Comparison of ENCODE assay signal across 8 cellular contexts in the genomic region with DNA sequence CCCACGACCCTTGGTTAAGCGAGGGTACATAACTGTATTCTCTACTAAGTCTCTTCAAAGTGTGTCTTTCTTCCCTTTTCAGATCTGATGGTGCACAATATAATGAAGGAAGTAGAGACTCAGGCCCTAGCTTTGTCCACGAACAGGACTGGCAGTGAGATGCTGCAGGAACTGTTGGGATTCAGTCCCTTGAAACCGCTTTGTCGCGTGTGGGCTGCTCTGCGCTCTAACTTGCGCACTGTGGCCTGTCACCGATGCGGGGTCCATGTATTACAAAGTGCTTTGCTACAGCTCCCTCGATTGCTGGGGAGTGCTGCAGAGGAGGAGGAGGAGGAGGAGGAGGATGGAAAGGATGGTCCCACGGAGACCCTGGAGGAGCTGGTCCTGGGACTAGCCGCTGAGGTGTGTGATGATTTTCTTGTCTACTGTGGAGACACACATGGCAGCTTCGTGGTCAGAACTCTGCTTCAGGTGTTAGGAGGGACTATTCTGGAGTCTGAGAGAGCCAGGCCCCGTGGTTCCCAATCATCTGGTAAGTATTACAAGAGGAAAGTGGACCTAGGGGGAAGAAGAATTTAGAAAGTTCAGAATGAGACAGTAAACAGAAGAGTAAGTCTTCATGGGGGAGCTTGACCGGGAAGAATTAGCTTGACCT. TPM values are rescaled to one million over a fixed set of nuclear protein-coding genes. Genes with fewer than 3 reads are reported as not detected.
A peak's percentile ranks its signal among the peaks of the same experiment; 100 is the strongest.
DNase-seq lines count a peak whose midpoint lies in the region; ATAC-seq and TF ChIP-seq lines count a peak whose summit lies in the region.

No MANE protein-coding gene starts in this region.

- TF ChIP-seq CTCF in body of pancreas (IDR thresholded peaks at IDR 0.05) (no peak), lung (IDR thresholded peaks at IDR 0.05; ENCODE audit: control extremely low read depth, extremely low read depth) (no peak), type B pancreatic cell (conservative IDR thresholded peaks at IDR 0.05) (no peak)

- intact Hi-C loops in body of pancreas (cut with DNase I) = no loop called here

- H3K36me3 ChIP-seq in body of pancreas (replicated peaks in 1 of 2; ENCODE audit: insufficient read depth in 1 of 2, low read depth in 2 of 2) (peaks cover 6 to 31% of the 10 kb centered on the region in 2 donors), lung (ENCODE audit: control insufficient read depth in 2 of 2, insufficient read depth in 2 of 2, low read length in 2 of 2) (peaks cover 8 to 36% of the 10 kb centered on the region in 2 donors)

- no peak for TF ChIP-seq POLR2A in body of pancreas (IDR thresholded peaks at IDR 0.05)

- H3K4me1 Mint-ChIP-seq in activated naive CD4-positive, alpha-beta T cell treated with anti-CD3 and anti-CD28 coated beads, Interleukin-2, amount 50 U/mL, for 24 hours = peaks cover 46% of the 10 kb centered on the region
- peaks cover 33% of the 10 kb centered on the region for H3K4me1 Mint-ChIP-seq in type B pancreatic cell (ENCODE audit: unreplicated experiment)

- peaks cover 23% of the 10 kb centered on the region for H3K36me3 Mint-ChIP-seq in activated naive CD4-positive, alpha-beta T cell treated with anti-CD3 and anti-CD28 coated beads, Interleukin-2, amount 50 U/mL, for 24 hours
- peaks cover 14% of the 10 kb centered on the region for H3K36me3 Mint-ChIP-seq in type B pancreatic cell

- no peaks in the 10 kb centered on the region for H3K9me3 Mint-ChIP-seq in activated naive CD4-positive, alpha-beta T cell treated with anti-CD3 and anti-CD28 coated beads, Interleukin-2, amount 50 U/mL, for 24 hours
- H3K9me3 Mint-ChIP-seq in type B pancreatic cell = no peaks in the 10 kb centered on the region

- H3K4me1 ChIP-seq in body of pancreas (peaks cover 45% of the 10 kb centered on the region), lung (ENCODE audit: control insufficient read depth in 2 of 2, insufficient read depth in 2 of 2, low read length in 2 of 2) (peaks cover 4 to 13% of the 10 kb centered on the region in 2 donors)

- peak overlapping the region; percentile 89 to 95 for H3K4me3 ChIP-seq in body of pancreas
- peak overlapping the region; percentile 80 for H3K4me3 ChIP-seq in lung

- peak overlapping the region; percentile 62 for H3K27ac Mint-ChIP-seq in activated naive CD4-positive, alpha-beta T cell treated with anti-CD3 and anti-CD28 coated beads, Interleukin-2, amount 50 U/mL, for 24 hours
- H3K27ac Mint-ChIP-seq in type B pancreatic cell = peak overlapping the region; percentile 98

- H3K27ac ChIP-seq in body of pancreas = peak overlapping the region; percentile 61 to 91 (median 85)
- H3K27ac ChIP-seq in lung (ENCODE audit: low read depth in 1 of 2, low read length in 1 of 2) = peak overlapping the region; percentile 76 to 88

- no peaks in the 10 kb centered on the region for H3K27me3 Mint-ChIP-seq in activated naive CD4-positive, alpha-beta T cell treated with anti-CD3 and anti-CD28 coated beads, Interleukin-2, amount 50 U/mL, for 24 hours
- H3K27me3 Mint-ChIP-seq in type B pancreatic cell = no peaks in the 10 kb centered on the region

- no peak for ATAC-seq in body of pancreas
- ATAC-seq in lung (ENCODE audit: insufficient read depth, low FRiP score) = no peak

- peak overlapping the region; percentile 97 for H3K4me3 Mint-ChIP-seq in activated naive CD4-positive, alpha-beta T cell treated with anti-CD3 and anti-CD28 coated beads, Interleukin-2, amount 50 U/mL, for 24 hours
- peak overlapping the region; percentile 95 for H3K4me3 Mint-ChIP-seq in type B pancreatic cell

- H3K27me3 ChIP-seq in body of pancreas (no peaks in the 10 kb centered on the region), lung (ENCODE audit: control insufficient read depth, insufficient read depth) (no peaks in the 10 kb centered on the region)

- WGBS in body of pancreas, 2 donors = 19 to 20% methylated on average over 12 to 16 of the region's 16 CpGs
- 30 to 36% methylated on average over 16 of the region's 16 CpGs for WGBS in lung, 2 donors

- no peak for DNase-seq in activated naive CD4-positive, alpha-beta T cell treated with Interleukin-2 at 50 U/mL for 16 hours
- no peak for DNase-seq in body of pancreas
- no peak for DNase-seq in lung (ENCODE audit: low spot score)
- no peak for DNase-seq in type B pancreatic cell (ENCODE audit: extremely low spot score, unreplicated experiment)
- no peak for DNase-seq in AG20443 (ENCODE audit: low spot score)
- DNase-seq in amniotic stem cell (lab: John Stamatoyannopoulos, UW) = no peak
- no peak for DNase-seq in NCI-H1105 treated with DMSO at 0.1 percent for 48 hours (lab: John Stamatoyannopoulos, UW)

- no peaks in the 10 kb centered on the region for H3K9me3 ChIP-seq in body of pancreas
- no peaks in the 10 kb centered on the region for H3K9me3 ChIP-seq in lung (ENCODE audit: control insufficient read depth in 2 of 2, insufficient read depth in 1 of 2, low read length in 1 of 2)

RNA-seq across cellular contexts. Expression of a gene that starts 0.8 kb away (rescaled TPM):
- 10 to 100 TPM; 10.6 to 12.2 TPM for total RNA-seq in body of pancreas
- 10 to 100 TPM; 14.1 to 25.9 TPM for total RNA-seq in lung
- polyA plus RNA-seq in lung = 10 to 100 TPM; 12.1 to 13.5 TPM
- total RNA-seq in type B pancreatic cell (ENCODE audit: low replicate concordance) = 26.2 and 33.9 TPM in 2 replicates

RNA-seq across cellular contexts. Expression of a gene that starts 0.9 kb away (rescaled TPM):
- total RNA-seq in body of pancreas = 10 to 100 TPM; 18.8 to 31.4 TPM
- total RNA-seq in lung = 10 to 100 TPM; 20.8 to 24.0 TPM
- 10 to 100 TPM; 20.6 to 27.8 TPM for polyA plus RNA-seq in lung
- 31.4 and 32.9 TPM in 2 replicates for total RNA-seq in type B pancreatic cell (ENCODE audit: low replicate concordance)

RNA-seq across cellular contexts. Expression of a gene that starts 7.3 kb away (rescaled TPM):
- 10 to 100 TPM; 19.1 to 34.0 TPM for total RNA-seq in body of pancreas
- total RNA-seq in lung = 10 to 100 TPM in 1 of 2 donors, 1 to 10 TPM in 1; 9.6 to 18.8 TPM
- polyA plus RNA-seq in lung = 10 to 100 TPM in 1 of 2 donors, 1 to 10 TPM in 1; 8.3 to 19.7 TPM
- 4.9 and 11.1 TPM in 2 replicates for total RNA-seq in type B pancreatic cell (ENCODE audit: low replicate concordance)

RNA-seq across cellular contexts. Expression of a gene that starts 9.5 kb away (rescaled TPM):
- 10 to 100 TPM; 10.9 to 31.3 TPM for total RNA-seq in body of pancreas
- 10 to 100 TPM in 1 of 2 donors, 1 to 10 TPM in 1; 5.8 to 14.0 TPM for total RNA-seq in lung
- polyA plus RNA-seq in lung = 1 to 10 TPM; 1.8 to 5.5 TPM
- 6.5 and 9.4 TPM in 2 replicates for total RNA-seq in type B pancreatic cell (ENCODE audit: low replicate concordance)

RNA-seq across cellular contexts. Expression of a gene that starts 10.8 kb away (rescaled TPM):
- total RNA-seq in body of pancreas (1 to 10 TPM; 3.6 to 9.1 TPM), lung (10 to 100 TPM in 1 of 2 donors, 1 to 10 TPM in 1; 4.4 to 14.8 TPM), type B pancreatic cell (ENCODE audit: low replicate concordance) (5.1 and 8.8 TPM in 2 replicates)
- polyA plus RNA-seq in lung = 10 to 100 TPM in 1 of 2 donors, 1 to 10 TPM in 1; 7.3 to 47.0 TPM
